In genomic region chr2:1860931-1861330, GRCh38 we compare ENCODE assay signal across 16 cellular contexts.
DNase-seq lines count a peak whose midpoint lies in the region; FAIRE-seq and TF ChIP-seq lines count a peak whose summit lies in the region.
"Had no signal": no experiment of that assay in that cellular context is flagged by ENCODE, and none has a peak within 500 bp of the region (broad histone marks: within the 10 kb centered on the region; RNA-seq: fewer than 3 reads in every experiment).

No MANE protein-coding gene starts in this region.

- peaks cover 34% of the 10 kb centered on the region for H3K4me1 Mint-ChIP-seq in neural crest cell
- H3K4me1 Mint-ChIP-seq: CD4-positive, alpha-beta memory T cell had no signal

- no peaks in the 10 kb centered on the region for H3K36me3 Mint-ChIP-seq in neural crest cell (ENCODE audit: low read depth)
- H3K36me3 Mint-ChIP-seq: CD4-positive, alpha-beta memory T cell had no signal

- peak overlapping the region; percentile 17 for H3K4me3 Mint-ChIP-seq in neural crest cell
- H3K4me3 Mint-ChIP-seq: CD4-positive, alpha-beta memory T cell; H9 had no signal

- 81% methylated on average over 9 of the region's 9 CpGs; no CpG with 5 or more reads in 1 of the 2 experiments for WGBS in H1 (ENCODE audit: extremely low coverage in 1 of 2, insufficient coverage in 1 of 2, insufficient read length in 1 of 2, insufficient replicate concordance in 2 of 2, low coverage in 1 of 2, low lambda C conversion rate in 2 of 2, missing lambda C conversion rate in 1 of 2), 2 experiments

- TF ChIP-seq CTCF in H1 (IDR thresholded peaks at IDR 0.05; ENCODE audit: control extremely low read depth in 1 of 3, insufficient read depth in 1 of 3, low read depth in 1 of 3, low read length in 3 of 3) (no peak), neural crest cell (conservative IDR thresholded peaks at IDR 0.05) (no peak)

- no peak overlapping the region for H3K27ac ChIP-seq in H1 (ENCODE audit: low read depth, low read length)

- no peak overlapping the region for H3K56ac ChIP-seq in H1 (replicated peaks; ENCODE audit: insufficient read length, low read depth, low read length)

- no peaks in the 10 kb centered on the region for H3K79me2 ChIP-seq in H1 (ENCODE audit: control insufficient read depth in 1 of 2, insufficient read depth in 2 of 2, low read length in 2 of 2)

- no peak overlapping the region for H3K23ac ChIP-seq in H1 (ENCODE audit: insufficient read length)

- TF ChIP-seq POLR2A in H1 (IDR thresholded peaks at IDR 0.05; ENCODE audit: control extremely low read depth in 1 of 2, low read depth in 2 of 2, low read length in 2 of 2), result no peak

- H3K36me3 ChIP-seq in H1 (ENCODE audit: control insufficient read depth in 2 of 4, insufficient read depth in 4 of 4, low read length in 3 of 4), result no peaks in the 10 kb centered on the region

- no peak for FAIRE-seq in H1 (lab: Jason Lieb, UNC)
- FAIRE-seq: G401.6, GM12892 had no signal

- TF ChIP-seq EP300 in H1 (IDR thresholded peaks at IDR 0.05; ENCODE audit: borderline replicate concordance in 1 of 2, low read depth in 2 of 2, low read length in 2 of 2), result no peak

- no peak overlapping the region for H2AK5ac ChIP-seq in H1 (ENCODE audit: low read depth, low read length)

- H3K79me1 ChIP-seq in H1 (ENCODE audit: low read depth, low read length), result no peaks in the 10 kb centered on the region

- no peaks in the 10 kb centered on the region for H4K20me1 ChIP-seq in H1 (replicated peaks in 1 of 2; ENCODE audit: control insufficient read depth in 1 of 2, insufficient read depth in 2 of 2, low read length in 2 of 2)

- peak overlapping the region; percentile 38 for H4K91ac ChIP-seq in H1 (replicated peaks; ENCODE audit: insufficient read length, low read length)

- no peak overlapping the region for H3K18ac ChIP-seq in H1 (ENCODE audit: extremely low read depth, low read length)

- H3K9me3 Mint-ChIP-seq in neural crest cell, result no peaks in the 10 kb centered on the region
- H3K9me3 Mint-ChIP-seq: CD4-positive, alpha-beta memory T cell; H9 had no signal

- no peak overlapping the region; the same call in 1 of the 2 replicates for H2BK12ac ChIP-seq in H1 (ENCODE audit: low read depth, low read length)

- peaks cover 0 to 17% (median 10%) of the 10 kb centered on the region in 4 experiments; a peak in 6 of 7 replicates for H3K4me1 ChIP-seq in H1 (replicated peaks in 1 of 4; ENCODE audit: control insufficient read depth in 3 of 4, insufficient read depth in 4 of 4, low read length in 3 of 4)

- no peak overlapping the region for H3K4me3 ChIP-seq in H1 (ENCODE audit: extremely low read depth in 1 of 4, insufficient read depth in 2 of 4, low read depth in 3 of 4, low read length in 4 of 4)

- no peak overlapping the region for H2BK15ac ChIP-seq in H1 (ENCODE audit: low read length)

- H3K9me3 ChIP-seq in H1 (ENCODE audit: insufficient read depth in 2 of 2, low read depth in 1 of 2, low read length in 1 of 2), result no peaks in the 10 kb centered on the region

- H3K27me3 ChIP-seq in H1 (replicated peaks in 1 of 4; ENCODE audit: control insufficient read depth in 3 of 4, extremely low read depth in 1 of 4, insufficient read depth in 3 of 4, low read length in 3 of 4), result peaks cover 0 to 5% (median 3%) of the 10 kb centered on the region in 4 experiments; a peak in 4 of 7 replicates

- H3K9ac ChIP-seq in H1 (replicated peaks in 1 of 4; ENCODE audit: extremely low read depth in 1 of 4, low read depth in 3 of 4, low read length in 3 of 4), result no peak overlapping the region

- intact Hi-C loops in posterior vena cava (cut with DNase I) (no loop called here), head of caudate nucleus (cut with DNase I) (no loop called here)

- H3K14ac ChIP-seq in H1 (ENCODE audit: insufficient read length), result no peak overlapping the region

- no peak overlapping the region for H2AFZ ChIP-seq in H1 (ENCODE audit: low read length)

- POLR2A ChIA-PET in H1 (lab: Charles Lee; ENCODE audit: partially characterized antibody), result no interaction called here

- H3K4ac ChIP-seq in H1 (replicated peaks; ENCODE audit: insufficient read length, low read depth, low read length), result no peak overlapping the region

- H4K8ac ChIP-seq in H1 (ENCODE audit: extremely low read depth, insufficient read depth, low read length), result no peak overlapping the region

- no peak for TF ChIP-seq RAD21 in H1 (IDR thresholded peaks at IDR 0.05 in 1 of 2, conservative IDR thresholded peaks at IDR 0.05 in 1 of 2; ENCODE audit: low read depth in 2 of 2, low read length in 2 of 2)

- no peak overlapping the region for H3K4me2 ChIP-seq in H1 (ENCODE audit: insufficient read depth in 1 of 2, low read depth in 2 of 2, low read length in 2 of 2)

- no peak overlapping the region for H2BK5ac ChIP-seq in H1 (ENCODE audit: low read depth, low read length)

- H2BK20ac ChIP-seq in H1 (ENCODE audit: low read length), result no peak overlapping the region

- no peak overlapping the region for H2BK120ac ChIP-seq in H1 (replicated peaks; ENCODE audit: low read depth, low read length)

- no peak overlapping the region for H4K5ac ChIP-seq in H1 (ENCODE audit: insufficient read length, low read depth, low read length)

- H3K27ac Mint-ChIP-seq in neural crest cell (ENCODE audit: unreplicated experiment), result peak overlapping the region; percentile 54
- H3K27ac Mint-ChIP-seq: CD4-positive, alpha-beta memory T cell had no signal

- H3K27me3 Mint-ChIP-seq in neural crest cell (ENCODE audit: low read depth), result peaks cover 12% of the 10 kb centered on the region

- no peak for DNase-seq in H1 (ENCODE audit: low read depth in 1 of 2, low spot score in 2 of 2)
- no peak for DNase-seq in neural crest cell (ENCODE audit: low read depth, low spot score)
- peak; percentile 46 for DNase-seq in posterior vena cava (ENCODE audit: low spot score)
- no peak for DNase-seq in NCI-H510A (lab: John Stamatoyannopoulos, UW)
- no peak for DNase-seq in head of caudate nucleus
- DNase-seq in DMS53 treated with DMSO at 0.1 percent for 48 hours (lab: John Stamatoyannopoulos, UW; ENCODE audit: unreplicated experiment), result no peak
- DNase-seq: C1 segment of cervical spinal cord; Calu3; CD4-positive, alpha-beta memory T cell; COR-L47; DMS53; DND-41; GOT3; H9 had no signal

- no peaks in the 10 kb centered on the region for H3K23me2 ChIP-seq in H1 (ENCODE audit: low read depth, low read length)

- CTCF ChIA-PET in H1 (lab: Charles Lee; ENCODE audit: partially characterized antibody), result interaction anchor here (1.0 kb wide), 1 partner anchor 27 kb away, joined by 3 read pairs; no protein-coding TSS in a partner anchor

TF ChIP-seq in H1, 55 proteins besides CTCF, POLR2A, EP300 and RAD21 (continues in another document):
- no peak for TF ChIP-seq ATF3 (IDR thresholded peaks at IDR 0.05; ENCODE audit: insufficient read depth, low read depth, low read length)
- no peak for TF ChIP-seq NANOG (IDR thresholded peaks at IDR 0.05; ENCODE audit: insufficient read depth, low read depth, low read length, poor library complexity, severe bottlenecking)
- TF ChIP-seq FOSL1 (IDR thresholded peaks at IDR 0.05; ENCODE audit: insufficient read depth, low read depth, low read length), result no peak
